Comparison of ENCODE assay signal across 8 cellular contexts in the genomic region with DNA sequence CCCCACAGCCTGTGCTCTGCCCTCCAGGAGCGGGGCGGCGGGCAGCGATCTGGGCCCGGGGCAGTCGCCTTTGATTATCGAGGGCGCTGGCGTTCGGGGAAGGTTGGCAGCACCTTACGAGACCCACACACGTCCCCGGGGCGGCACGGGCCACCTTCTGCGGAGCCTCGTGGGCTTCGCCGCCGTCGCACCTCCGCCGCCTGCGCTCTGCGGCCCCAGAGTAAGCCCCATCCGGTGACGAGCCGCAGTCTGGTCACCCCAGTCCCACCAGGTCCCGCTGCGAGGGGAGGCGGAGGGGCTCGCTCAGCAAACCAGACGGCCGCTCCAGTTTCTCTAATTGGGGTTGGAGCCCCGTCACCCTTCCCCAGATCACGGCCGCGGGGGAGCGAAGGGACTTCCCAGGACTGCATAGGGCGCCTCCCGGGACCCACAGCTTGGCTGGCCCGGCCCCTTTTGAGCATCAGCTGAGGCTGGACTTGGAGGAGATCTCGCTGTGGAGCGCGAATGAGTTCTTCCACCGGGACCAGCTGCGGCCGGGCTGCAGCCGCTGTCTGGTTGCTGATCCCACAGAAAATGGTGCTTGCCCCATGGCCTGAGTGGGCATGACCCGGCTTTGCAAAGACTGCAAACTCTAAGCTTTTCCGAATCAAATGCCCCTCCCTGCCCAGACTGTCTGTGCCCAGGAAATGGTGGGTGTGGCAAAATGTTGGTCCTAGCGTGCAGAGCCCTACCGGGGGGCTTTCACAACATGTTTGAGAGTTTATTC. TPM values are rescaled to one million over a fixed set of nuclear protein-coding genes. Genes with fewer than 3 reads are reported as not detected.
DNase-seq lines count a peak whose midpoint lies in the region; ATAC-seq, FAIRE-seq and TF ChIP-seq lines count a peak whose summit lies in the region.

No MANE protein-coding gene starts in this region.

- H3K9me3 Mint-ChIP-seq in CD4-positive, alpha-beta T cell: no peaks in the 10 kb centered on the region

- intact Hi-C loops in CD4-positive, alpha-beta T cell (cut with DNase I, micrococcal nuclease): no loop called here

- peak overlapping the region; percentile 81 for H3K4me3 Mint-ChIP-seq in CD4-positive, alpha-beta T cell

- DNase-seq in CD4-positive, alpha-beta T cell: peak; percentile 11 to 45 (median 20)
- DNase-seq in bronchial epithelial cell (ENCODE audit: low read depth) (peak; percentile 47), kidney glomerular epithelial cell (lab: John Stamatoyannopoulos, UW) (peak; percentile 30), GOT3 (lab: John Stamatoyannopoulos, UW) (no peak)
- DNase-seq in stimulated activated CD4-positive, alpha-beta T cell treated with anti-CD3 and anti-CD28 coated beads, Interleukin-2, amount 100 ng/mL, for 4 hours (ENCODE audit: low read depth): peak; percentile 28

- H3K27me3 Mint-ChIP-seq in CD4-positive, alpha-beta T cell: peaks cover 54% of the 10 kb centered on the region

- peak overlapping the region; percentile 85 for H3K4me3 ChIP-seq in bronchial epithelial cell (ENCODE audit: low read depth, low read length)

- H3K9me3 ChIP-seq in CD4-positive, alpha-beta T cell (ENCODE audit: control insufficient read depth, low read length): no peaks in the 10 kb centered on the region

- H3K27ac Mint-ChIP-seq in CD4-positive, alpha-beta T cell: peak overlapping the region; percentile 11

- no peak overlapping the region for H3K27ac ChIP-seq in CD4-positive, alpha-beta T cell (ENCODE audit: low read depth, low read length)
- H3K27ac ChIP-seq in VCaP: peak overlapping the region; percentile 18; the same call in 1 of the 2 replicates

- no peaks in the 10 kb centered on the region for H3K36me3 Mint-ChIP-seq in CD4-positive, alpha-beta T cell (ENCODE audit: low read depth)

- no peak for FAIRE-seq in bronchial epithelial cell (lab: Jason Lieb, UNC)

- no peak for TF ChIP-seq CTCF in CD4-positive, alpha-beta T cell (IDR thresholded peaks at IDR 0.05)
- TF ChIP-seq CTCF in VCaP (conservative IDR thresholded peaks at IDR 0.05) (no peak), bronchial epithelial cell (IDR thresholded peaks at IDR 0.05; ENCODE audit: insufficient read depth, low read length, severe bottlenecking) (no peak)

- peaks cover 11% of the 10 kb centered on the region for H3K36me3 ChIP-seq in bronchial epithelial cell (ENCODE audit: control insufficient read depth, insufficient read depth, low read length)

- H3K27me3 ChIP-seq in CD4-positive, alpha-beta T cell (ENCODE audit: control insufficient read depth, insufficient read depth, low read length): peaks cover 16% of the 10 kb centered on the region
- no peaks in the 10 kb centered on the region for H3K27me3 ChIP-seq in bronchial epithelial cell (ENCODE audit: control insufficient read depth, insufficient read depth, low read length)

- peaks cover 15% of the 10 kb centered on the region for H3K4me1 Mint-ChIP-seq in CD4-positive, alpha-beta T cell (ENCODE audit: low read depth)

- POLR2A ChIA-PET in CD4-positive, alpha-beta T cell (lab: Charles Lee): interaction anchor here (0.6 to 1.9 kb wide), 5 partner anchors 12 to 36 kb away, joined by 3 to 11 read pairs (median 4); no protein-coding TSS in a partner anchor

- peak; percentile 66 for ATAC-seq in CD4-positive, alpha-beta T cell (ENCODE audit: poor library complexity)
- ATAC-seq in GM19395 (IDR thresholded peaks at IDR 0.05; ENCODE audit: unreplicated experiment) (peak; percentile 64), HG03439 (IDR thresholded peaks at IDR 0.05; ENCODE audit: unreplicated experiment) (peak; percentile 56)

- CTCF ChIA-PET in CD4-positive, alpha-beta T cell (lab: Charles Lee): interaction anchor here (1.0 to 2.2 kb wide), 2 partner anchors 12 to 78 kb away, joined by 3 to 6 read pairs; a partner anchor contains a TSS

RNA-seq across cellular contexts. Expression of a gene that starts 0.6 kb away (rescaled TPM):
- 10 to 100 TPM; 11.7 to 12.1 TPM for total RNA-seq in CD4-positive, alpha-beta T cell
- 198 and 253 TPM in 2 replicates for total RNA-seq in bronchial epithelial cell

Comparison
In these comparisons a context has a peak if more than half of its experiments do, and no peak if none do; other contexts are left out.
1. RNA of a gene that starts 0.6 kb away (total RNA-seq): 198 to 253 TPM in bronchial epithelial cell; 11.7 to 12.1 TPM in CD4-positive, alpha-beta T cell; every median in the first group is over 10 times any median in the second.
2. Peak in every context shown above with its lines, with median percentiles within 50 percentile points of each other: ATAC-seq.